Comparison of ENCODE assay signal across 8 cellular contexts in genomic region chr1:26281091-26281958, GRCh38. TPM values are rescaled to one million over a fixed set of nuclear protein-coding genes. Genes with fewer than 3 reads are reported as not detected.
DNase-seq lines count a peak whose midpoint lies in the region; ATAC-seq and TF ChIP-seq lines count a peak whose summit lies in the region.

No MANE protein-coding gene starts in this region.

- H3K4me1 ChIP-seq in CD8-positive, alpha-beta T cell (ENCODE audit: insufficient read depth, low read length): peaks cover 92% of the 10 kb centered on the region
- H3K4me1 ChIP-seq in testis: peaks cover 36% of the 10 kb centered on the region

- no peak for ATAC-seq in CD8-positive, alpha-beta T cell
- ATAC-seq in HG03354 (IDR thresholded peaks at IDR 0.05; ENCODE audit: poor library complexity, severe bottlenecking, unreplicated experiment) (no peak), HG03095 (IDR thresholded peaks at IDR 0.05; ENCODE audit: unreplicated experiment) (no peak)

- H3K27me3 ChIP-seq in CD8-positive, alpha-beta T cell (ENCODE audit: insufficient read depth, low read length): no peaks in the 10 kb centered on the region
- H3K27me3 ChIP-seq in MG63 (no peaks in the 10 kb centered on the region), testis (no peaks in the 10 kb centered on the region)

- H3K4me1 Mint-ChIP-seq in CD8-positive, alpha-beta T cell (ENCODE audit: low read depth): peaks cover 91% of the 10 kb centered on the region
- peaks cover 57% of the 10 kb centered on the region for H3K4me1 Mint-ChIP-seq in nephron

- CTCF ChIA-PET in CD8-positive, alpha-beta T cell (lab: Charles Lee): interaction anchor here (0.6 to 22.3 kb wide), 6 partner anchors 26 to 135 kb away, joined by 3 to 844 read pairs (median 4); partner anchors contain the start of genes CD52, CEP85 and ZNF593

- H3K9me3 Mint-ChIP-seq in CD8-positive, alpha-beta T cell: no peaks in the 10 kb centered on the region
- no peaks in the 10 kb centered on the region for H3K9me3 Mint-ChIP-seq in nephron

- H3K36me3 Mint-ChIP-seq in CD8-positive, alpha-beta T cell: peaks cover 48% of the 10 kb centered on the region
- peaks cover 14% of the 10 kb centered on the region for H3K36me3 Mint-ChIP-seq in nephron (ENCODE audit: low read depth)

- peak overlapping the region; percentile 74 for H3K4me3 ChIP-seq in CD8-positive, alpha-beta T cell (ENCODE audit: low read depth, low read length)
- H3K4me3 ChIP-seq in MG63: peak overlapping the region; percentile 92; the same call in 1 of the 2 replicates
- H3K4me3 ChIP-seq in coronary artery: peak overlapping the region; percentile 98
- H3K4me3 ChIP-seq in testis: no peak overlapping the region

- peaks cover 10% of the 10 kb centered on the region for H3K36me3 ChIP-seq in CD8-positive, alpha-beta T cell (ENCODE audit: insufficient read depth, low read length)
- H3K36me3 ChIP-seq in MG63: peaks cover 37% of the 10 kb centered on the region
- no peaks in the 10 kb centered on the region for H3K36me3 ChIP-seq in testis (ENCODE audit: low read depth, missing control alignments)

- no peak overlapping the region for H3K27ac ChIP-seq in CD8-positive, alpha-beta T cell (ENCODE audit: low read depth, low read length)
- H3K27ac ChIP-seq in coronary artery (peak overlapping the region; percentile 88 to 100), testis (peak overlapping the region in 1 of 2 donors; percentile 87)

- peak in 2 of 7 experiments; percentile 29 to 41 for DNase-seq in CD8-positive, alpha-beta T cell
- DNase-seq in MG63 (no peak), coronary artery (ENCODE audit: low spot score) (no peak), testis (no peak), NCI-H69 (lab: John Stamatoyannopoulos, UW) (no peak)

- POLR2A ChIA-PET in CD8-positive, alpha-beta T cell (lab: Charles Lee): interaction anchor here (0.7 to 21.5 kb wide), 4 partner anchors 8 to 40 kb away, joined by 3 to 666 read pairs (median 18); partner anchors contain the start of gene CD52

- peak overlapping the region; percentile 89 for H3K4me3 Mint-ChIP-seq in CD8-positive, alpha-beta T cell
- peak overlapping the region; percentile 80 to 90 (median 87) for H3K4me3 Mint-ChIP-seq in nephron

- no peaks in the 10 kb centered on the region for H3K9me3 ChIP-seq in CD8-positive, alpha-beta T cell (ENCODE audit: low read length)
- H3K9me3 ChIP-seq in MG63: no peaks in the 10 kb centered on the region
- no peaks in the 10 kb centered on the region for H3K9me3 ChIP-seq in testis

- H3K27me3 Mint-ChIP-seq in CD8-positive, alpha-beta T cell (ENCODE audit: low read depth): no peaks in the 10 kb centered on the region
- H3K27me3 Mint-ChIP-seq in nephron (ENCODE audit: low read depth): peaks cover 5% of the 10 kb centered on the region

- 90 to 93% methylated on average over 4 to 5 of the region's 5 CpGs for WGBS in testis, 2 donors

- peak overlapping the region; percentile 100 for H3K27ac Mint-ChIP-seq in CD8-positive, alpha-beta T cell
- H3K27ac Mint-ChIP-seq in nephron: peak overlapping the region; percentile 72 to 90 (median 74)

- no peak for TF ChIP-seq CTCF in CD8-positive, alpha-beta T cell (IDR thresholded peaks at IDR 0.05)
- no peak for TF ChIP-seq CTCF in coronary artery (IDR thresholded peaks at IDR 0.05)
- TF ChIP-seq CTCF in nephron (IDR thresholded peaks at IDR 0.05; ENCODE audit: unreplicated experiment in 3 of 3): no peak
- no peak for TF ChIP-seq CTCF in testis (IDR thresholded peaks at IDR 0.05)

- TF ChIP-seq POLR2A in testis (IDR thresholded peaks at IDR 0.05): no peak

- intact Hi-C loops in CD8-positive, alpha-beta T cell (cut with DNase I, micrococcal nuclease): no loop called here
- intact Hi-C loops in testis (cut with DNase I; ENCODE audit: low total_unique reads): no loop called here

RNA-seq across cellular contexts. Expression of gene SH3BGRL3, which starts 1.4 kb away (rescaled TPM):
- total RNA-seq in CD8-positive, alpha-beta T cell: 100 to 1,000 TPM; 187 to 191 TPM
- total RNA-seq in MG63 (2014; rRNA removed; shearing (Covaris generic); ENCODE audit: low replicate concordance): 20.2 and 22.3 TPM in 2 replicates
- 10 to 100 TPM; 24.4 to 25.4 TPM for total RNA-seq in testis
- polyA plus RNA-seq in testis (ENCODE audit: insufficient read depth, low read depth, low replicate concordance): 76.6 TPM

RNA-seq across cellular contexts. Expression of gene UBXN11, which starts 25.1 kb away (rescaled TPM):
- 10 to 100 TPM; 28.6 to 33.8 TPM for total RNA-seq in CD8-positive, alpha-beta T cell
- total RNA-seq in MG63 (2014; rRNA removed; shearing (Covaris generic); ENCODE audit: low replicate concordance): 3.9 and 6.1 TPM in 2 replicates
- total RNA-seq in testis: 10 to 100 TPM; 39.7 to 51.7 TPM
- polyA plus RNA-seq in testis (ENCODE audit: insufficient read depth, low read depth, low replicate concordance): 65.9 TPM

RNA-seq across cellular contexts. Expression of gene CD52, which starts 36.4 kb away (rescaled TPM):
- 100 to 1,000 TPM; 285 to 289 TPM for total RNA-seq in CD8-positive, alpha-beta T cell
- total RNA-seq in MG63 (2014; rRNA removed; shearing (Covaris generic); ENCODE audit: low replicate concordance): not detected in 2 replicates
- total RNA-seq in testis: 1 to 10 TPM in 1 of 2 donors, not detected in 1; 3.0 TPM
- 23.8 TPM for polyA plus RNA-seq in testis (ENCODE audit: insufficient read depth, low read depth, low replicate concordance)

RNA-seq across cellular contexts. Expression of gene CEP85, which starts 47.3 kb away (rescaled TPM):
- total RNA-seq in CD8-positive, alpha-beta T cell: 1 to 10 TPM; 7.1 TPM
- total RNA-seq in MG63 (2014; rRNA removed; shearing (Covaris generic); ENCODE audit: low replicate concordance): 13.3 and 13.9 TPM in 2 replicates
- 10 to 100 TPM; 52.1 to 61.8 TPM for total RNA-seq in testis
- polyA plus RNA-seq in testis (ENCODE audit: insufficient read depth, low read depth, low replicate concordance): 82.5 TPM

Comparison
In these comparisons a context has a peak if more than half of its experiments do, and no peak if none do; other contexts are left out.
1. H3K4me3 ChIP-seq: peak in CD8-positive, alpha-beta T cell (single experiment), MG63 (single experiment) and coronary artery (single experiment); none in testis (0 of 2).
2. RNA of gene CD52, which starts 36.4 kb away (total RNA-seq): 285 to 289 TPM in CD8-positive, alpha-beta T cell; 3.0 TPM in testis and not detected in MG63; every median in the first group is over 10 times any median in the second.